Comparison of ENCODE assay signal across 1 cellular context in the genomic region with DNA sequence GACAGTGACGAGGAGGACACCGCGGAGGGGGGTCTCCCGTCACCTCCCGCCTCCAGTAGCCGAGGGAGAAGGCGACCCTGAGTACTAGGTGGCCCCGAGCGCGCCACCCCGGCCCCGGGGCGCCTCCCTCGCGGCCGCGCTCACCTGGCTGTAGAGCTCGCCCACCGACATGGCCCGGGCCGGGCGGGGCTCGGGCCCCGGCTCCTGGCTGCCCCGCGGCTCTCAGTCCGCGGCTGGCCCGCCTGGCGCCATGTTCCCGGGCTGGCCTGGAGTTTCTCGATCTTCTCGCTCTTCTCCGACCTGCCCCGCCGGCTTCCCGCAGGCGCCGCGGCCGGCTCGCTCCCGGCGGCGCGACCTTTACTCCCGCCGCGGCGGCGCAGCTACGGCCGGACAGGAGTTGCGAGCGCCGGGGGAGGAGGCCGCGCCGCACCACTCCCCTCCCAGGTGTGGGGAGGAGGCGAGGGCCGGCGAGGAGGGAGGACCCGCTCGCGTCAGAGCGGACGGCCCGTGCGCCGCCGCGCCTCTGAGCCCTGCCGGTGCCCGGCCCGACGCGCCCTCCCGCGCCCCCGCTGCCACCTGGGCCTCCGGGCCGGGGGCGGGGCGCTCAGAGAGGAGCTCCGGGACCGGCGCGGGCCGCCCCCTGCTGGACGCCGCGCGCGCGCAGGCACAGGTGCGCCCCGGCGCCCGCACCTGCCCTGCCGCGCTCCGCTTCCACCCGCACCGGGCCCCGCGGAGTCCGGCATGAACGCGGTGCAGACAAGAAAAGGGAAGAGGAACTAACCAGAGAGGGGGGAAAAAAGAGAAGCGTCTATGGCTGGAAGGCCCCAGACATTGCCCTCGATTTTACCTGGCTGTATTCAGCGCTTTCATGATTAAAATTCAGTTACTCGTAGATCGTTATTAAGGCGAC.
A peak's percentile ranks its signal among the peaks of the same experiment; 100 is the strongest.
TF ChIP-seq lines count a peak whose summit lies in the region.

A gene (minus strand): TSS at position 525 of the 910 bp plus-strand sequence. CDS start 354 bp downstream, at position 171.

TF ChIP-seq in K562, 482 proteins besides CTCF, POLR2A, EP300 and RAD21 (continued from another document):
- TF ChIP-seq PHF8 (IDR thresholded peaks at IDR 0.05; ENCODE audit: borderline replicate concordance, low read length) = peak; percentile 19; the same call in 1 of the 2 replicates
- TF ChIP-seq SIX5 (IDR thresholded peaks at IDR 0.05; ENCODE audit: borderline replicate concordance in 1 of 2, insufficient read depth in 1 of 2, low read depth in 1 of 2, low read length in 2 of 2) = no peak
TF ChIP-seq in K562: peak in this region for 8.
